18 cellular contexts compared by ENCODE assay signal in the genomic region with DNA sequence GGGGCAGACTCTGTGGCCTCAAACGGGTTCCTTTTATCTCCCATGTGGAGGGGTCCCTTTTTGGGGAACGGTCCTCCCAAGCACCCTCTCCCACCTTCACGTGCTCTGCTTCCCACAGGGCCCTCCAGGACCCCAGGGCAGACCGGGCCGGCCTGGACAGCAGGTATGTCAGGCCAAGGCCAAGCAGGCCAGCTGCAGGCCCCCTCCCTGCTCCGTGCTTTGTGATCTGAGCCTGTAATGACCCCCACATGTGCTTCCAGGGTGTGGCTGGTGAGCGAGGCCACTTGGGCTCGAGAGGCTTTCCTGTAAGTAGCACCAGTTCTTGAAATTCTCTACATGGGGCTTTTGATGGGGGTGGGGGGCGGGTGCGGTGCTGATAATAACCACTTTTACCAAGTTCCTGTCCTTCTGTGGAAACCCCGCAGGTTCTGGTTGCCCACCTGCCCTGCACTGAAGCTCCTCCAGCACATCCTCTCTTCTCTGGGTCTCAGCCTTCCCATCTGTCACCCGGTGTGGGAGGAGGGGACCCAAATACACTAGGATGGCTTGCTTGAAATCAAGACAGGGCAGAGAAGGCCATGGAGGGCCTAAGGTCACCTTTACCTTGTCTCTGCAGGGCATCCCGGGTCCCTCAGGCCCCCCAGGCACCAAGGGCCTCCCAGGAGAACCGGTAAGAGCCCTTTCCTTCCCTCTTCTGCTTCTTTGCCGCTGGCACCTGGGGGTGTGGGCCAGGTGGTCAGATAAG. TPM values are rescaled to one million over a fixed set of nuclear protein-coding genes. Genes with fewer than 3 reads are reported as not detected.
A peak's percentile ranks its signal among the peaks of the same experiment; 100 is the strongest.
DNase-seq lines count a peak whose midpoint lies in the region; FAIRE-seq and TF ChIP-seq lines count a peak whose summit lies in the region.
"Had no signal": no experiment of that assay in that cellular context is flagged by ENCODE, and none has a peak within 500 bp of the region (broad histone marks: within the 10 kb centered on the region; RNA-seq: fewer than 3 reads in every experiment).

No MANE protein-coding gene starts in this region.

- H3K4me1 ChIP-seq in mesenchymal stem cell (ENCODE audit: control insufficient read depth, insufficient read depth, low read depth, low read length) = peaks cover 11% of the 10 kb centered on the region
- H3K4me1 ChIP-seq: A549 had no signal

- no peaks in the 10 kb centered on the region for H3K27me3 Mint-ChIP-seq in nephron progenitor cell (ENCODE audit: low read depth, poor library complexity)

- H3K4me3 Mint-ChIP-seq in nephron progenitor cell = no peak overlapping the region
- H3K4me3 Mint-ChIP-seq: CD14-positive monocyte; CD8-positive, alpha-beta T cell had no signal

- H3K14ac ChIP-seq in mesenchymal stem cell (ENCODE audit: low read length in 2 of 2) = no peak overlapping the region

- no peak overlapping the region for H4K8ac ChIP-seq in mesenchymal stem cell (ENCODE audit: low read length)

- H3K18ac ChIP-seq in mesenchymal stem cell (ENCODE audit: low read depth in 1 of 2, low read length in 2 of 2) = peak overlapping the region in 1 of 2 experiments; percentile 72

- no peaks in the 10 kb centered on the region for H3K9me3 Mint-ChIP-seq in nephron progenitor cell
- H3K9me3 Mint-ChIP-seq: CD14-positive monocyte; CD8-positive, alpha-beta T cell had no signal

- H3K4me2 ChIP-seq in mesenchymal stem cell (ENCODE audit: low read length, poor library complexity, severe bottlenecking) = no peak overlapping the region
- H3K4me2 ChIP-seq: A549 had no signal

- peaks cover 1% of the 10 kb centered on the region for H3K79me1 ChIP-seq in mesenchymal stem cell (replicated peaks; ENCODE audit: low read length, poor library complexity, severe bottlenecking)

- WGBS in mesenchymal stem cell = 95% methylated on average over 15 of the region's 15 CpGs

- no peak overlapping the region for H3K9ac ChIP-seq in mesenchymal stem cell (ENCODE audit: low read length)
- H3K9ac ChIP-seq: GM23248 had no signal

- TF ChIP-seq POLR2A in GM12892 (IDR thresholded peaks at IDR 0.05; ENCODE audit: low read depth, low read length) = no peak

- H2AK5ac ChIP-seq in mesenchymal stem cell (ENCODE audit: low read length, severe bottlenecking) = no peak overlapping the region

- H3K27me3 ChIP-seq in WERI-Rb-1 (ENCODE audit: insufficient read depth, low read depth, severe bottlenecking) (no peaks in the 10 kb centered on the region), mesenchymal stem cell (ENCODE audit: control insufficient read depth in 1 of 2, insufficient read depth in 1 of 2, low read length in 2 of 2) (peaks cover 0 to 6% of the 10 kb centered on the region in 2 experiments)
- H3K27me3 ChIP-seq: BE2C had no signal

- H3K9me3 ChIP-seq in WERI-Rb-1 (ENCODE audit: severe bottlenecking) = no peaks in the 10 kb centered on the region
- no peaks in the 10 kb centered on the region for H3K9me3 ChIP-seq in mesenchymal stem cell (ENCODE audit: control insufficient read depth, low read length)
- H3K9me3 ChIP-seq: A549, BE2C had no signal

- no peak overlapping the region for H3K23ac ChIP-seq in mesenchymal stem cell (ENCODE audit: low read length in 2 of 2)

- FAIRE-seq in GM12892 (lab: Jason Lieb, UNC) = no peak
- FAIRE-seq: A549, D721Med, H54 had no signal

- H4K91ac ChIP-seq in mesenchymal stem cell (ENCODE audit: low read length) = no peak overlapping the region

- H3K36me3 ChIP-seq in WERI-Rb-1 (peaks cover 32% of the 10 kb centered on the region), mesenchymal stem cell (ENCODE audit: control insufficient read depth in 1 of 2, insufficient read depth in 2 of 2, low read depth in 1 of 2, low read length in 2 of 2) (peaks cover 0 to 89% of the 10 kb centered on the region in 2 experiments)
- H3K36me3 ChIP-seq: BE2C had no signal

- peak overlapping the region; percentile 65 for H3K27ac ChIP-seq in WERI-Rb-1
- H3K27ac ChIP-seq in mesenchymal stem cell (ENCODE audit: low read length, poor library complexity, severe bottlenecking) = no peak overlapping the region
- H3K27ac ChIP-seq: A549, GM23248 had no signal

- H3K36me3 Mint-ChIP-seq in nephron progenitor cell (ENCODE audit: low read depth) = no peaks in the 10 kb centered on the region
- H3K36me3 Mint-ChIP-seq: CD14-positive monocyte; CD8-positive, alpha-beta T cell had no signal

- no peak overlapping the region for H2BK12ac ChIP-seq in mesenchymal stem cell (ENCODE audit: low read length in 2 of 2)

- H2BK15ac ChIP-seq in mesenchymal stem cell (ENCODE audit: low read depth, poor library complexity, severe bottlenecking) = no peak overlapping the region

- no peak overlapping the region for H2BK120ac ChIP-seq in mesenchymal stem cell (ENCODE audit: low read depth, low read length)

- H2BK5ac ChIP-seq in mesenchymal stem cell (ENCODE audit: low read depth, low read length, poor library complexity, severe bottlenecking) = no peak overlapping the region

- peaks cover 4% of the 10 kb centered on the region for H3K4me1 Mint-ChIP-seq in nephron progenitor cell
- H3K4me1 Mint-ChIP-seq: CD14-positive monocyte had no signal

- H3K4me3 ChIP-seq in WERI-Rb-1 (ENCODE audit: low read depth, low read length) = no peak overlapping the region
- H3K4me3 ChIP-seq in mesenchymal stem cell (ENCODE audit: insufficient read depth in 1 of 2, low read depth in 1 of 2, low read length in 2 of 2) = no peak overlapping the region
- H3K4me3 ChIP-seq: A549, GM23248 had no signal

- peak overlapping the region; percentile 77 for H3K27ac Mint-ChIP-seq in nephron progenitor cell
- H3K27ac Mint-ChIP-seq: CD8-positive, alpha-beta T cell had no signal

- peak; percentile 36 for DNase-seq in NCI-H82 (lab: John Stamatoyannopoulos, UW)
- no peak for DNase-seq in NCI-H82 treated with DMSO at 0.1 percent for 48 hours (lab: John Stamatoyannopoulos, UW; ENCODE audit: unreplicated experiment)
- DNase-seq in WERI-Rb-1 = peak; percentile 76
- DNase-seq in nephron progenitor cell = no peak
- DNase-seq in mesenchymal stem cell = no peak
- DNase-seq in NCI-H2196 (lab: John Stamatoyannopoulos, UW; ENCODE audit: unreplicated experiment) = no peak
- DNase-seq in GM12892 (ENCODE audit: insufficient read length) = no peak
- DNase-seq: CD8-positive, alpha-beta T cell; COR-L47; DMS53; GF-D8; GM23248; IMR-90 had no signal

- no peak overlapping the region for H2AFZ ChIP-seq in mesenchymal stem cell (ENCODE audit: low read depth, low read length)
- H2AFZ ChIP-seq: GM23248 had no signal

- TF ChIP-seq CTCF in WERI-Rb-1 (IDR thresholded peaks at IDR 0.05; ENCODE audit: low read depth, low read length) = no peak
- TF ChIP-seq CTCF in nephron progenitor cell (IDR thresholded peaks at IDR 0.05) = no peak

- H3K4ac ChIP-seq in mesenchymal stem cell (ENCODE audit: low read depth in 1 of 2, low read length in 2 of 2) = no peak overlapping the region

RNA-seq across cellular contexts. Expression of gene ORM1, which starts 57.9 kb away (rescaled TPM):
- not detected for polyA plus RNA-seq in mesenchymal stem cell (2013, experiment 1 of 2)
- not detected for polyA plus RNA-seq in mesenchymal stem cell (2013, experiment 2 of 2)
- polyA plus RNA-seq in GM12892 (2012; ENCODE audit: missing spikeins) = not detected
- polyA plus RNA-seq: GM23248, IMR-90 had no signal

Comparison
In these comparisons a context has a peak if more than half of its experiments do, and no peak if none do; other contexts are left out.
1. DNase-seq: peak in NCI-H82 (single experiment) and WERI-Rb-1 (single experiment); none in NCI-H82 treated with DMSO at 0.1 percent for 48 hours (single experiment), nephron progenitor cell (single experiment), mesenchymal stem cell (single experiment), NCI-H2196 (single experiment) and GM12892 (single experiment).